In the genomic region with DNA sequence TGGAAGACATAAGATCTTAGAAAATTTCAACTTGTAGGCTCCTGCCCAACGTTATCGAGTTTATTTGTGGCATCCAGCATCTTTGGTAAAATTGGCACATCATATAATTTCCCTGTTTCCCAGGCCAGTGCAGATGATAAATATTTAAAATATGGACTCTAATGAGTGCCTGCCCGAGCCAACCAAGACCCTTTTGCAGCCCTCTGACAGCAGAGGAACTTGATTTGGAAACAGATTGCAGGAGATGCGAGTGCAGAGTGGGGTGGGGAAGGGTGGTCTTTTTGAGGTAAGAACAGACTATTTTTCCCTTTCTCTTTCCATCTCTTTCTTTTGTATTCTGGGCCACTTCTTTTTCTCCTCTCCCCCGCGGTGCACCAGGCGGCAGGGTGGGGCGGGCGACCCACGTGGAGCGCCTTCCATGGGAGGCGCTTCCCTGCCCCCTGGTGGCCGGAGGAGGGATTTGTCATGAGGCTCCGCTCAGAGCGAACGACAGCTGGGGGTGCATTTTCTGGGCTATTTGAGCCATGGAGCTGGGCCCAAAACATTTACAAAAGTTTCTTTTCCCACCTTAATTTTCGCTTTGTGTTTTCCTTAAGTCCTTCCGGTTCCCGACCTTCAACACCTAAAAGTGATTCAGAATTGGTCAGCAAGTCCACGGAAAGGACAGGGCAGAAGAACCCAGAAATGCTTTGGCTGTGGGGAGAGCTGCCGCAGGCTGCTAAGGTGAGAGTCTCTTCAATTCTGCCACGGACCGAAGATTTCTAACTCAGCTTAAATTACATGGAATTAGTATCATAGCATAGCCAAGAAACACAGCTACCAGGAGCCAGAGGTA, we compare ENCODE assay signal across 8 cellular contexts. TPM values are rescaled to one million over a fixed set of nuclear protein-coding genes. Genes with fewer than 3 reads are reported as not detected.
DNase-seq lines count a peak whose midpoint lies in the region; ATAC-seq and TF ChIP-seq lines count a peak whose summit lies in the region.

No MANE protein-coding gene starts in this region.

- DNase-seq in GM10248 (ENCODE audit: extremely low spot score) (peak; percentile 84), GM23338 (ENCODE audit: low spot score) (peak; percentile 87), Kasumi-1 (lab: John Stamatoyannopoulos, UW) (peak; percentile 72 to 73), SKM-1 (lab: John Stamatoyannopoulos, UW; ENCODE audit: unreplicated experiment) (peak; percentile 13), cardiac muscle cell (ENCODE audit: low read depth in 1 of 2, low spot score in 1 of 2) (peak; percentile 74 to 81), putamen (ENCODE audit: low spot score) (peak; percentile 73), aorta (peak; percentile 83 to 94)
- DNase-seq in activated naive CD4-positive, alpha-beta T cell treated with anti-CD3 and anti-CD28 coated beads, Interleukin-2, amount 50 U/mL, for 72 hours (ENCODE audit: low spot score in 2 of 2), result peak; percentile 68 to 90

- no peaks in the 10 kb centered on the region for H3K9me3 ChIP-seq in cardiac muscle cell (ENCODE audit: low read depth)
- H3K9me3 ChIP-seq in aorta (ENCODE audit: control insufficient read depth, low read length), result no peaks in the 10 kb centered on the region

- no peak overlapping the region for H3K4me3 Mint-ChIP-seq in GM23338

- no peaks in the 10 kb centered on the region for H4K20me1 ChIP-seq in GM23338 (replicated peaks; ENCODE audit: insufficient read depth)

- H3K27ac ChIP-seq in GM23338 (ENCODE audit: low read depth) (no peak overlapping the region), cardiac muscle cell (no peak overlapping the region), aorta (ENCODE audit: low read depth in 1 of 2, low read length in 2 of 2) (no peak overlapping the region)

- no peaks in the 10 kb centered on the region; the same call in 2 of the 3 replicates for H3K36me3 Mint-ChIP-seq in GM23338 (ENCODE audit: low read depth)
- H3K36me3 Mint-ChIP-seq in activated naive CD4-positive, alpha-beta T cell treated with anti-CD3 and anti-CD28 coated beads, Interleukin-2, amount 50 U/mL, for 72 hours, result peaks cover 11 to 34% of the 10 kb centered on the region in 2 donors

- H3K79me2 ChIP-seq in GM23338 (replicated peaks; ENCODE audit: insufficient read depth), result no peaks in the 10 kb centered on the region

- intact Hi-C loops in aorta (cut with DNase I), result loop anchor here (2.0 to 5.0 kb wide), 3 partner anchors 87 to 302 kb away; no protein-coding TSS in a partner anchor

- H3K36me3 ChIP-seq in GM23338 (ENCODE audit: insufficient read depth), result peaks cover 3% of the 10 kb centered on the region; the same call in 1 of the 2 replicates
- H3K36me3 ChIP-seq in cardiac muscle cell, result peaks cover 65% of the 10 kb centered on the region
- peaks cover 0 to 4% of the 10 kb centered on the region in 2 donors for H3K36me3 ChIP-seq in aorta (ENCODE audit: control insufficient read depth in 1 of 2, insufficient read depth in 2 of 2, low read length in 1 of 2)

- H3K27me3 ChIP-seq in GM23338 (ENCODE audit: insufficient read depth) (no peaks in the 10 kb centered on the region), cardiac muscle cell (no peaks in the 10 kb centered on the region), aorta (ENCODE audit: control insufficient read depth in 1 of 2, insufficient read depth in 2 of 2, low read length in 1 of 2) (no peaks in the 10 kb centered on the region)

- TF ChIP-seq CTCF in GM10248 (IDR thresholded peaks at IDR 0.05; ENCODE audit: control extremely low read depth, extremely low read depth, low read depth, missing control alignments), result peak; percentile 93
- TF ChIP-seq CTCF in GM23338 (conservative IDR thresholded peaks at IDR 0.05; ENCODE audit: low read depth in 2 of 2), result peak; percentile 92 to 97
- TF ChIP-seq CTCF in cardiac muscle cell (IDR thresholded peaks at IDR 0.05; ENCODE audit: low read depth, low read length), result peak; percentile 90

- H2AFZ ChIP-seq in GM23338, result no peak overlapping the region

- peak overlapping the region; percentile 41 for H3K4me2 ChIP-seq in GM23338

- ATAC-seq in GM23338, result peak; percentile 98
- peak; percentile 87 to 91 for ATAC-seq in activated naive CD4-positive, alpha-beta T cell treated with anti-CD3 and anti-CD28 coated beads, Interleukin-2, amount 50 U/mL, for 72 hours
- peak; percentile 94 for ATAC-seq in aorta (ENCODE audit: low FRiP score)

- no peaks in the 10 kb centered on the region for H3F3A ChIP-seq in GM23338 (replicated peaks; ENCODE audit: low read depth)

- 0 out of 2 replicates have a peak, but pooled peaks cover 4% of the 10 kb centered on the region for H3K9me2 ChIP-seq in GM23338 (ENCODE audit: insufficient read depth)

- H3K4me1 Mint-ChIP-seq in GM23338, result peaks cover 6% of the 10 kb centered on the region; the same call in 1 of the 3 replicates

- POLR2A ChIA-PET in GM10248 (lab: Yijun Ruan, JAX), result no interaction called here

- H3K4me3 ChIP-seq in GM23338, result no peak overlapping the region
- no peak overlapping the region for H3K4me3 ChIP-seq in cardiac muscle cell
- no peak overlapping the region for H3K4me3 ChIP-seq in aorta (ENCODE audit: low read length in 2 of 2)

- no peaks in the 10 kb centered on the region for H3K27me3 Mint-ChIP-seq in GM23338 (ENCODE audit: insufficient read depth, low read depth, poor library complexity)

- H3K4me1 ChIP-seq in GM23338 (ENCODE audit: insufficient read depth) (peaks cover 10% of the 10 kb centered on the region; the same call in 1 of the 2 replicates), cardiac muscle cell (ENCODE audit: low read depth) (no peaks in the 10 kb centered on the region), aorta (ENCODE audit: control insufficient read depth in 1 of 2, insufficient read depth in 2 of 2, low read length in 2 of 2) (no peaks in the 10 kb centered on the region)

- WGBS in aorta, 2 donors, result 21 to 22% methylated on average over 23 of the region's 23 CpGs

- H3K27ac Mint-ChIP-seq in GM23338, result no peak overlapping the region
- H3K27ac Mint-ChIP-seq in activated naive CD4-positive, alpha-beta T cell treated with anti-CD3 and anti-CD28 coated beads, Interleukin-2, amount 50 U/mL, for 72 hours, result peak overlapping the region; percentile 7 to 55

- no peaks in the 10 kb centered on the region for H3K9me3 Mint-ChIP-seq in GM23338
- H3K9me3 Mint-ChIP-seq in activated naive CD4-positive, alpha-beta T cell treated with anti-CD3 and anti-CD28 coated beads, Interleukin-2, amount 50 U/mL, for 72 hours, result no peaks in the 10 kb centered on the region

- CTCF ChIA-PET in GM10248 (lab: Yijun Ruan, JAX), result interaction anchor here (0.7 to 12.6 kb wide), 27 partner anchors 8 to 944 kb away, joined by 3 to 217 read pairs (median 5); partner anchors contain the start of gene LPIN1

TF ChIP-seq in GM23338, 12 proteins besides CTCF, POLR2A, EP300 and RAD21 (continues in another document):
- TF ChIP-seq NANOG (IDR thresholded peaks at IDR 0.05; ENCODE audit: borderline replicate concordance), result no peak
- no peak for TF ChIP-seq EZH2 (IDR thresholded peaks at IDR 0.05; ENCODE audit: low read depth, unreplicated experiment)
- no peak for TF ChIP-seq POLR2AphosphoS5 (IDR thresholded peaks at IDR 0.05; ENCODE audit: low read depth)
- no peak for TF ChIP-seq REST (IDR thresholded peaks at IDR 0.05; ENCODE audit: unreplicated experiment)
- TF ChIP-seq CREB1 (CRISPR knock-in tag; IDR thresholded peaks at IDR 0.05; ENCODE audit: low read depth), result no peak
- no peak for TF ChIP-seq EZH2phosphoT487 (IDR thresholded peaks at IDR 0.05; ENCODE audit: unreplicated experiment)
- no peak for TF ChIP-seq JUNB (IDR thresholded peaks at IDR 0.05; ENCODE audit: unreplicated experiment)
- no peak for TF ChIP-seq ZNF331 (CRISPR knock-in tag; IDR thresholded peaks at IDR 0.05; ENCODE audit: low read depth)

RNA-seq across cellular contexts. Expression of gene LPIN1, which starts 32.7 kb away (rescaled TPM):
- 7.1 and 9.5 TPM in 2 replicates for total RNA-seq in GM23338 (2014; rRNA removed; shearing (Covaris generic))
- 4.4 and 5.4 TPM in 2 replicates for polyA plus RNA-seq in GM23338 (2016; fragmentation: Nextera tagmentation; extraction: Ambion mirVana)
- total RNA-seq in activated naive CD4-positive, alpha-beta T cell treated with anti-CD3 and anti-CD28 coated beads, Interleukin-2, amount 50 U/mL, for 72 hours, result 10 to 100 TPM; 68.6 to 92.9 TPM
- total RNA-seq in cardiac muscle cell, result 45.6 and 58.3 TPM in 2 replicates
- polyA plus RNA-seq in cardiac muscle cell, result 47.0 and 56.6 TPM in 2 replicates
- 10 to 100 TPM; 32.8 to 54.0 TPM for total RNA-seq in aorta
- 10 to 100 TPM in 1 of 2 donors, 1 to 10 TPM in 1; 4.4 to 13.3 TPM for polyA plus RNA-seq in aorta

Comparison
In these comparisons a context has a peak if more than half of its experiments do, and no peak if none do; other contexts are left out.
1. DNase-seq: peak in every context shown above with its lines; median percentile 88 in aorta; 87 in GM23338; 84 in GM10248; 79 in activated naive CD4-positive, alpha-beta T cell treated with anti-CD3 and anti-CD28 coated beads, Interleukin-2, amount 50 U/mL, for 72 hours; 78 in cardiac muscle cell; 73 in putamen; 72 in Kasumi-1; 13 in SKM-1.